In the genomic region with DNA sequence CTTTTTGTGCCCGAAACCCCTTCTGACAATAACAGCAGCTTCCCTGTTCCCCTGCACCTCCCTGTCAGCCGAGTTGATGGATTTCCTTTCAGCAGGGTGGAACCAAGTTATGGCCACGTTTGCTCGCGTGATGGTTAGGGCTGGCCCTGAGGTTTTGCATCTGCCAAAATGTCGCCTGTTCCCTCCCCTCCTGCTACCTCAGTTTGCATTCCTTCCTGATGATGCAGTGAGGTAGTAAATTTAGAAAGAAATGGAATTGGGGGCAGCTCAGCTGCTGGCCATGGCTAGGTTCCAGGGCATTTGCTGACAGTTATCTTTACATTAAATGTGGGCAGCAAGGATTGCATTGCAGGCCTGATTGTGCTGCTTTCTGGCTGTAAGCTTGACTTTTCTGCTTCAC, we compare ENCODE assay signal across 10 cellular contexts. TPM values are rescaled to one million over a fixed set of nuclear protein-coding genes. Genes with fewer than 3 reads are reported as not detected.
DNase-seq lines count a peak whose midpoint lies in the region; ATAC-seq and TF ChIP-seq lines count a peak whose summit lies in the region.
"Had no signal": no experiment of that assay in that cellular context is flagged by ENCODE, and none has a peak within 500 bp of the region (broad histone marks: within the 10 kb centered on the region; RNA-seq: fewer than 3 reads in every experiment).

No MANE protein-coding gene starts in this region.

- peaks cover 99% of the 10 kb centered on the region for H3K4me1 Mint-ChIP-seq in brain

- no TSS peak for BruUV-seq in IMR-90 (replicated peaks; lab: Mats Ljungman, UMichigan)

- H3K27me3 ChIP-seq in IMR-90 (ENCODE audit: control insufficient read depth, insufficient read depth, low read length) (no peaks in the 10 kb centered on the region), hepatocyte (no peaks in the 10 kb centered on the region), upper lobe of left lung (no peaks in the 10 kb centered on the region)

- peak overlapping the region; percentile 19 for H3K18ac ChIP-seq in IMR-90 (ENCODE audit: low read depth, low read length)

- no peak for TF ChIP-seq RAD21 in IMR-90 (IDR thresholded peaks at IDR 0.05; ENCODE audit: low read length)

- CTCF ChIA-PET in IMR-90 (lab: Yijun Ruan, JAX): interaction anchor here (0.6 to 1.5 kb wide), 3 partner anchors 21 to 998 kb away, joined by 3 to 5 read pairs (median 4); no protein-coding TSS in a partner anchor

- H3K79me1 ChIP-seq in IMR-90 (ENCODE audit: low read depth in 1 of 2, low read length in 2 of 2): peaks cover 42 to 92% of the 10 kb centered on the region in 2 experiments

- H4K8ac ChIP-seq in IMR-90 (ENCODE audit: low read depth in 2 of 2, low read length in 2 of 2): peak overlapping the region; percentile 8 to 72; a peak in 3 of 4 replicates

- H3K79me2 ChIP-seq in hepatocyte: peaks cover 74% of the 10 kb centered on the region

- peak overlapping the region; percentile 88 for H2BK5ac ChIP-seq in IMR-90 (ENCODE audit: low read depth, low read length, poor library complexity, severe bottlenecking)

- H3K9me3 Mint-ChIP-seq in brain: no peaks in the 10 kb centered on the region

- H2BK120ac ChIP-seq in IMR-90 (ENCODE audit: low read depth, low read length): peak overlapping the region; percentile 89

- H3K27me3 Mint-ChIP-seq in brain: no peaks in the 10 kb centered on the region

- peak overlapping the region; percentile 49 for H3K4me2 ChIP-seq in IMR-90 (ENCODE audit: low read depth, low read length)
- peak overlapping the region; percentile 2 for H3K4me2 ChIP-seq in hepatocyte

- H2AFZ ChIP-seq in IMR-90 (replicated peaks; ENCODE audit: low read length, poor library complexity): peak overlapping the region; percentile 2
- no peak overlapping the region for H2AFZ ChIP-seq in hepatocyte

- peak overlapping the region; percentile 9; the same call in 1 of the 2 replicates for H4K5ac ChIP-seq in IMR-90 (ENCODE audit: low read depth, low read length)

- peak overlapping the region; percentile 87 for H3K4ac ChIP-seq in IMR-90 (ENCODE audit: low read depth, low read length)

- peak overlapping the region; percentile 77; the same call in 2 of the 3 replicates for H2BK15ac ChIP-seq in IMR-90 (ENCODE audit: low read depth, low read length)

- in situ Hi-C loops in IMR-90 (cut with MboI; ENCODE audit: low sequenced_read_pairs) (no loop called here), KBM-7 (cut with MboI; ENCODE audit: low pct_unique_long_range_greater_than_20kb, low sequenced_read_pairs) (no loop called here)

- H2AK5ac ChIP-seq in IMR-90 (ENCODE audit: low read depth, low read length): peak overlapping the region; percentile 76; the same call in 1 of the 2 replicates

- no peaks in the 10 kb centered on the region for H3K9me2 ChIP-seq in hepatocyte (replicated peaks; ENCODE audit: insufficient read depth)

- POLR2A ChIA-PET in IMR-90 (lab: Charles Lee; ENCODE audit: unreplicated experiment): no interaction called here

- peak overlapping the region; percentile 11 for H2AK9ac ChIP-seq in IMR-90 (replicated peaks; ENCODE audit: low read depth, low read length, poor library complexity)

- peaks cover 21% of the 10 kb centered on the region for H3K36me3 Mint-ChIP-seq in brain

- H3K9me1 ChIP-seq in IMR-90 (ENCODE audit: insufficient read depth, low read length): peaks cover 60% of the 10 kb centered on the region

- intact Hi-C loops in IMR-90 (cut with micrococcal nuclease): no loop called here

- 25% methylated on average over 1 of the region's 6 CpGs; no CpG with 5 or more reads in 1 of the 2 experiments for WGBS in IMR-90 (ENCODE audit: extremely low coverage in 2 of 2, insufficient read length in 1 of 2), 2 experiments
- 62% methylated on average over 6 of the region's 6 CpGs for WGBS in hepatocyte (ENCODE audit: low lambda C conversion rate, missing lambda C conversion rate)
- 51 to 58% methylated on average over 6 of the region's 6 CpGs for WGBS in upper lobe of left lung, 2 donors

- no peak for TF ChIP-seq CTCF in IMR-90 (conservative IDR thresholded peaks at IDR 0.05; ENCODE audit: low read depth, low read length)
- TF ChIP-seq CTCF in brain (conservative IDR thresholded peaks at IDR 0.05): no peak
- no peak for TF ChIP-seq CTCF in hepatocyte (IDR thresholded peaks at IDR 0.05; ENCODE audit: poor library complexity)
- TF ChIP-seq CTCF in upper lobe of left lung (IDR thresholded peaks at IDR 0.05): no peak

- H3K9ac ChIP-seq in IMR-90 (ENCODE audit: low read depth, low read length): peak overlapping the region; percentile 8; the same call in 1 of the 2 replicates

- DNase-seq in IMR-90: peak; percentile 71
- no peak for DNase-seq in hepatocyte (ENCODE audit: low spot score)
- no peak for DNase-seq in upper lobe of left lung
- DNase-seq in GDM1 (lab: John Stamatoyannopoulos, UW): no peak
- DNase-seq in RPMI8226: no peak
- no peak for DNase-seq in KBM-7
- no peak for DNase-seq in NCI-H748 (lab: John Stamatoyannopoulos, UW; ENCODE audit: unreplicated experiment)
- DNase-seq: left colon had no signal

- peak overlapping the region; percentile 50; the same call in 1 of the 2 replicates for H3K56ac ChIP-seq in IMR-90 (ENCODE audit: extremely low read depth, insufficient read depth, low read length)

- no peak for TF ChIP-seq EP300 in upper lobe of left lung (IDR thresholded peaks at IDR 0.05)

- peak overlapping the region; percentile 82 for H3K27ac ChIP-seq in IMR-90 (ENCODE audit: insufficient read depth, low read length)
- H3K27ac ChIP-seq in hepatocyte: peak overlapping the region; percentile 58
- peak overlapping the region; percentile 4 to 66 (median 62) for H3K27ac ChIP-seq in upper lobe of left lung
- H3K27ac ChIP-seq: VCaP had no signal

- peak overlapping the region; percentile 72 for H3K23ac ChIP-seq in IMR-90 (ENCODE audit: low read depth, low read length)

- peak overlapping the region; percentile 80 for H2BK20ac ChIP-seq in IMR-90 (ENCODE audit: low read depth, low read length)

- H3K9me3 ChIP-seq in IMR-90 (ENCODE audit: control insufficient read depth, insufficient read depth, low read length): no peaks in the 10 kb centered on the region
- H3K9me3 ChIP-seq in hepatocyte (ENCODE audit: low read depth): no peaks in the 10 kb centered on the region
- no peaks in the 10 kb centered on the region for H3K9me3 ChIP-seq in upper lobe of left lung

- H3K36me3 ChIP-seq in IMR-90 (ENCODE audit: control insufficient read depth, insufficient read depth, low read length) (peaks cover 26% of the 10 kb centered on the region), hepatocyte (replicated peaks; ENCODE audit: insufficient read depth, low read depth) (no peaks in the 10 kb centered on the region), upper lobe of left lung (peaks cover 0 to 18% (median 6%) of the 10 kb centered on the region in 4 donors)

- H3K4me3 Mint-ChIP-seq in brain: peak overlapping the region in 2 of 5 experiments; percentile 17 to 32

- ATAC-seq in IMR-90 (ENCODE audit: low read depth): peak; percentile 67
- no peak for ATAC-seq in upper lobe of left lung (ENCODE audit: low FRiP score in 2 of 2)
- ATAC-seq: left colon had no signal

- peak overlapping the region; percentile 87 for H4K91ac ChIP-seq in IMR-90 (ENCODE audit: insufficient read depth, low read depth, low read length)

- dilution Hi-C loops in IMR-90 (cut with HindIII; ENCODE audit: low sequenced_read_pairs, unreplicated experiment): no loop called here

- H3K27ac Mint-ChIP-seq in brain: peak overlapping the region; percentile 68 to 95 (median 86)

- TF ChIP-seq POLR2A in IMR-90 (IDR thresholded peaks at IDR 0.05; ENCODE audit: low read depth, low read length): no peak
- no peak for TF ChIP-seq POLR2A in upper lobe of left lung (IDR thresholded peaks at IDR 0.05)

- H3K14ac ChIP-seq in IMR-90 (replicated peaks; ENCODE audit: low read depth, low read length): peak overlapping the region; percentile 58

- H3K4me1 ChIP-seq in IMR-90 (ENCODE audit: control insufficient read depth, insufficient read depth, low read length): peaks cover 47% of the 10 kb centered on the region
- H3K4me1 ChIP-seq in hepatocyte (ENCODE audit: insufficient read depth): peaks cover 14% of the 10 kb centered on the region
- H3K4me1 ChIP-seq in upper lobe of left lung: peaks cover 49 to 77% (median 71%) of the 10 kb centered on the region in 4 donors

- H3K4me3 ChIP-seq in IMR-90 (ENCODE audit: insufficient read depth, low read depth, low read length) (no peak overlapping the region), hepatocyte (no peak overlapping the region), upper lobe of left lung (no peak overlapping the region)

- H4K20me1 ChIP-seq in IMR-90 (ENCODE audit: insufficient read depth, low read length): peaks cover 90% of the 10 kb centered on the region
- H4K20me1 ChIP-seq in hepatocyte (ENCODE audit: insufficient read depth, poor library complexity, severe bottlenecking): peaks cover 17% of the 10 kb centered on the region

TF ChIP-seq in IMR-90, 13 proteins besides CTCF, POLR2A, EP300 and RAD21:
- TF ChIP-seq BHLHE40 (IDR thresholded peaks at IDR 0.05; ENCODE audit: low read depth, low read length): peak; percentile 47; the same call in 1 of the 2 replicates
- TF ChIP-seq CEBPB (IDR thresholded peaks at IDR 0.05; ENCODE audit: low read depth, low read length): no peak

RNA-seq across cellular contexts. Expression of gene LIMD1, which starts 13.2 kb away (rescaled TPM):
- total RNA-seq in IMR-90 (2012; rRNA removed) (21.5 and 22.5 TPM in 2 replicates), hepatocyte (12.1 and 12.5 TPM in 2 replicates), upper lobe of left lung (100 to 1,000 TPM in 2 of 6 donors, 10 to 100 TPM in 4; 78.6 to 176 (median 87.8) TPM)
- polyA plus RNA-seq in IMR-90 (2012; rRNA removed) (20.5 and 20.9 TPM in 2 replicates), brain (ENCODE audit: insufficient read depth, low read depth, low replicate concordance) (1.3 TPM), hepatocyte (6.7 and 7.3 TPM in 2 replicates)
- 12.3 and 13.9 TPM in 2 replicates for polyA plus RNA-seq in IMR-90 (2012; cell fraction: cytosol; rRNA removed)
- 52.7 and 53.0 TPM in 2 replicates for polyA plus RNA-seq in IMR-90 (2012; cell fraction: nucleus; rRNA removed; ENCODE audit: low replicate concordance)
